ENCODE assay signal across 9 cellular contexts in the genomic region with DNA sequence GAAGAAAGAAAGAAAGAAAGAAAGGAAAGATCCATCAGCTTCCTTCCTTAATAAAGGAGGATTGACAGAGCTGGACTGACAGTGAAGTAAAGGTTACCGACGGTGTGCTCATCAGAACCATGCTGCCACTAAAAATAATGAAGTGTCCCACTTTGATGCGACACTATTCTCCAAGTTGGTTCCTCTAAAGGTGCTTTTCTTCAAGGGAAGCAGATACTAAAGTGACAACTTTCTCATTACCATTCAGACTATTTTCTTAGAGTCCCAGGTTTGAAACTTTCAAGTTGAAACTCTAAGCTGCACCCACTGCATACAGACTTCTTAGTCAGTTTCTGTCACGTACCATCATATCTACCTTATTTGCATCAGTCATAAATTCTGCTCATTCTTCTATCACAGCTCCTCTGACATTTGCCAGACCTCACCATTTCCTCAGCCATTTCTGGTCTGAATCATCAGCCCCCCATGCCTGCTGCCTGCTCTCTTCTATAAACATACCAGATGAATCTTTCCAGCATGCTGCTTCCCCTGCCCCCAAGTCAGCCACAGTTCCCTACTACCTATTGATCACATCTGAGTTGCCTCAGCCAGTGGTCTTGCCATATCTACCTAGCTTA.
DNase-seq lines count a peak whose midpoint lies in the region; ATAC-seq, FAIRE-seq and TF ChIP-seq lines count a peak whose summit lies in the region.
"Had no signal": no experiment of that assay in that cellular context is flagged by ENCODE, and none has a peak within 500 bp of the region (broad histone marks: within the 10 kb centered on the region; RNA-seq: fewer than 3 reads in every experiment).

No MANE protein-coding gene starts in this region.

- DNase-seq in GM12891 (ENCODE audit: insufficient read length, low spot score): peak; percentile 32
- DNase-seq in foreskin fibroblast: peak; percentile 19 to 37
- no peak for DNase-seq in NCI-H1092 treated with DMSO at 0.1 percent for 48 hours (lab: John Stamatoyannopoulos, UW)
- DNase-seq in NCI-H82 treated with DMSO at 0.1 percent for 48 hours (lab: John Stamatoyannopoulos, UW; ENCODE audit: unreplicated experiment): no peak
- no peak for DNase-seq in NCI-H345 treated with DMSO at 0.1 percent for 48 hours (lab: John Stamatoyannopoulos, UW; ENCODE audit: unreplicated experiment)
- DNase-seq in head of caudate nucleus: no peak
- DNase-seq: mammary epithelial cell had no signal

- ATAC-seq in GM21447 (IDR thresholded peaks at IDR 0.05; ENCODE audit: unreplicated experiment) (peak; percentile 75), HG03457 (IDR thresholded peaks at IDR 0.05; ENCODE audit: unreplicated experiment) (peak; percentile 72)

- intact Hi-C loops in head of caudate nucleus (cut with DNase I): no loop called here

- H3K4me3 ChIP-seq in foreskin fibroblast (ENCODE audit: low read depth in 1 of 2, low read length in 2 of 2): no peak overlapping the region

- no peak for TF ChIP-seq CTCF in foreskin fibroblast (IDR thresholded peaks at IDR 0.05; ENCODE audit: low read depth, low read length)

- TF ChIP-seq POLR2A in GM12891 (IDR thresholded peaks at IDR 0.05; ENCODE audit: low read depth, low read length): no peak

- FAIRE-seq in GM12891 (lab: Jason Lieb, UNC): peak; percentile 94

TF ChIP-seq in GM12891, 5 proteins besides CTCF, POLR2A, EP300 and RAD21:
- TF ChIP-seq POU2F2 (IDR thresholded peaks at IDR 0.05; ENCODE audit: low read depth, low read length): no peak
- peak; percentile 16; the same call in 1 of the 2 replicates for TF ChIP-seq SPI1 (IDR thresholded peaks at IDR 0.05; ENCODE audit: low read depth, low read length)

Comparison
In these comparisons a context has a peak if more than half of its experiments do, and no peak if none do; other contexts are left out.
1. DNase-seq: peak in GM12891 (single experiment) and foreskin fibroblast (2 of 2); none in NCI-H1092 treated with DMSO at 0.1 percent for 48 hours (single experiment), NCI-H82 treated with DMSO at 0.1 percent for 48 hours (single experiment), NCI-H345 treated with DMSO at 0.1 percent for 48 hours (single experiment) and head of caudate nucleus (0 of 42).